ENCODE assay signal across 11 cellular contexts in genomic region chr5:155049569-155050383, GRCh38. TPM values are rescaled to one million over a fixed set of nuclear protein-coding genes. Genes with fewer than 3 reads are reported as not detected.
DNase-seq lines count a peak whose midpoint lies in the region; ATAC-seq and TF ChIP-seq lines count a peak whose summit lies in the region.
"Had no signal": no experiment of that assay in that cellular context is flagged by ENCODE, and none has a peak within 500 bp of the region (broad histone marks: within the 10 kb centered on the region; RNA-seq: fewer than 3 reads in every experiment).

No MANE protein-coding gene starts in this region.

- peak; percentile 68 for TF ChIP-seq CTCF in A673 (conservative IDR thresholded peaks at IDR 0.05; ENCODE audit: low read depth, low read length)
- TF ChIP-seq CTCF in GM12872 (IDR thresholded peaks at IDR 0.05; ENCODE audit: insufficient read depth, low read depth, low read length), result peak; percentile 59
- TF ChIP-seq CTCF in OCI-LY1 (IDR thresholded peaks at IDR 0.05; ENCODE audit: low read length), result peak; percentile 53
- TF ChIP-seq CTCF in fibroblast of mammary gland (conservative IDR thresholded peaks at IDR 0.05; ENCODE audit: control insufficient read depth, insufficient read depth, low read depth, low read length), result peak; percentile 43

- H3F3A ChIP-seq in OCI-LY1 (ENCODE audit: insufficient read depth, low read length), result no peaks in the 10 kb centered on the region

- CTCF ChIA-PET in A673 (lab: Charles Lee), result interaction anchor here (0.9 kb wide), 1 partner anchor 399 kb away, joined by 5 read pairs; no protein-coding TSS in a partner anchor

- no peaks in the 10 kb centered on the region for H3K79me2 ChIP-seq in OCI-LY1 (ENCODE audit: insufficient read depth, low read length)

- POLR2A ChIA-PET in A673 (lab: Charles Lee; ENCODE audit: low non-redundant PET), result interaction anchor here (0.7 kb wide), 1 partner anchor 42 kb away, joined by 23 read pairs; no protein-coding TSS in a partner anchor
- POLR2A ChIA-PET in naive thymus-derived CD8-positive, alpha-beta T cell (lab: Charles Lee), result no interaction called here

- H3K9me3 ChIP-seq in A673 (ENCODE audit: low read depth, low read length, poor library complexity, severe bottlenecking) (no peaks in the 10 kb centered on the region), OCI-LY1 (ENCODE audit: low read length) (no peaks in the 10 kb centered on the region)
- H3K9me3 ChIP-seq: Caco-2 had no signal

- DNase-seq in A673 (ENCODE audit: low spot score) (peak; percentile 89), fibroblast of mammary gland (ENCODE audit: low read depth) (no peak), hypothalamus (lab: John Stamatoyannopoulos, UW) (no peak), NCI-H187 treated with DMSO at 0.1 percent for 48 hours (lab: John Stamatoyannopoulos, UW) (no peak)
- no peak for DNase-seq in stimulated activated CD4-positive, alpha-beta T cell treated with anti-CD3 and anti-CD28 coated beads, Interleukin-4, amount 100 ng/mL, for 24 hours
- DNase-seq in naive thymus-derived CD8-positive, alpha-beta T cell, result no peak
- DNase-seq: activated CD4-positive, alpha-beta T cell treated with anti-CD3 and anti-CD28 coated beads for 4 hours; NCI-H774 had no signal

- ATAC-seq in naive thymus-derived CD8-positive, alpha-beta T cell, result no peak

- H3K36me3 ChIP-seq in A673 (ENCODE audit: insufficient read depth, low read length, poor library complexity, severe bottlenecking) (no peaks in the 10 kb centered on the region), OCI-LY1 (ENCODE audit: insufficient read depth, low read length) (no peaks in the 10 kb centered on the region)

- H3K9me2 ChIP-seq in OCI-LY1 (ENCODE audit: low read depth, low read length), result no peaks in the 10 kb centered on the region

- peaks cover 14 to 32% (median 24%) of the 10 kb centered on the region in 5 donors for H3K27me3 Mint-ChIP-seq in naive thymus-derived CD8-positive, alpha-beta T cell

- no peak overlapping the region for H3K4me2 ChIP-seq in OCI-LY1 (ENCODE audit: low read length)

- H3K4me1 Mint-ChIP-seq in naive thymus-derived CD8-positive, alpha-beta T cell, result no peaks in the 10 kb centered on the region

- H3K4me1 ChIP-seq in A673 (ENCODE audit: insufficient read depth, low read length, poor library complexity, severe bottlenecking) (peaks cover 68% of the 10 kb centered on the region), OCI-LY1 (ENCODE audit: insufficient read depth, low read length, severe bottlenecking) (no peaks in the 10 kb centered on the region)

- intact Hi-C loops in A673 (cut with micrococcal nuclease; ENCODE audit: unreplicated experiment), result loop anchor here (1.0 to 5.0 kb wide), 3 partner anchors 51 to 402 kb away; no protein-coding TSS in a partner anchor

- H3K27ac ChIP-seq in A673 (ENCODE audit: low read depth, low read length, poor library complexity, severe bottlenecking) (peak overlapping the region; percentile 93), OCI-LY1 (ENCODE audit: low read depth, low read length, poor library complexity, severe bottlenecking) (no peak overlapping the region)

- no peak overlapping the region for H3K9ac ChIP-seq in OCI-LY1 (ENCODE audit: low read length)

- TSS peak; percentile 92 for BruUV-seq in A673 (replicated peaks; lab: Mats Ljungman, UMichigan)

- no peak overlapping the region for H3K4me3 ChIP-seq in A673 (ENCODE audit: low read depth, low read length, poor library complexity, severe bottlenecking)
- no peak overlapping the region for H3K4me3 ChIP-seq in OCI-LY1 (ENCODE audit: low read depth, low read length, poor library complexity, severe bottlenecking)
- no peak overlapping the region for H3K4me3 ChIP-seq in fibroblast of mammary gland (ENCODE audit: control insufficient read depth, low read depth, low read length)

- H3K9me3 Mint-ChIP-seq in naive thymus-derived CD8-positive, alpha-beta T cell, result no peaks in the 10 kb centered on the region

- no peak overlapping the region for H3K4me3 Mint-ChIP-seq in naive thymus-derived CD8-positive, alpha-beta T cell

- H3K27ac Mint-ChIP-seq in naive thymus-derived CD8-positive, alpha-beta T cell, result no peak overlapping the region

- no peaks in the 10 kb centered on the region for H3K36me3 Mint-ChIP-seq in naive thymus-derived CD8-positive, alpha-beta T cell

- no peaks in the 10 kb centered on the region for H4K20me1 ChIP-seq in OCI-LY1 (ENCODE audit: insufficient read depth, low read length)

- H2AFZ ChIP-seq in OCI-LY1 (ENCODE audit: low read length), result no peak overlapping the region

- H3K27me3 ChIP-seq in A673 (replicated peaks; ENCODE audit: insufficient read depth, low read depth, low read length, poor library complexity) (no peaks in the 10 kb centered on the region), OCI-LY1 (ENCODE audit: insufficient read depth, low read length) (no peaks in the 10 kb centered on the region)

RNA-seq across cellular contexts. Expression of gene KIF4B, which starts 36.2 kb away (rescaled TPM):
- total RNA-seq in A673 (2021), result 0.77 and 0.79 TPM in 2 replicates
- total RNA-seq in naive thymus-derived CD8-positive, alpha-beta T cell, result not detected
- not detected for polyA plus RNA-seq in naive thymus-derived CD8-positive, alpha-beta T cell
